Comparison of ENCODE assay signal across 16 cellular contexts in the genomic region with DNA sequence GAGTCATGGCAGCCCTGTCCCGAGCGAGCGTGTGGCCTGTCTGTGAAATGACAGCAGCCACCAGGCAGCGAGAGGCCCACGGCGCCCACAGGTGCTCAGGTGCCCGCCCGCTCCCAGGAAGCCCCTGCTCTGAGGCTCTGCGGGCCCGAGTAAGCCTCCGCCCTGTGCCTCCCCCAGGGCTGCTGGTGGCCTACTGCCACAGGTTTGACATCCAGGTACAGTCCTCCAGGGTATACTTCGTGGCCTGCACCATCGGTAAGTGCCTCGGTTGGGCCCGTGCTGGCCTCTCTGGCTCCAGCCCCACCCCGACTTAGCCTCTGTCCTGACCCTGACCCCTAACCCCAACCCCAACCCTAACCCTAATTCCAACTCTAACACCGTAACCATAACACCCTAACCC. TPM values are rescaled to one million over a fixed set of nuclear protein-coding genes. Genes with fewer than 3 reads are reported as not detected.
DNase-seq lines count a peak whose midpoint lies in the region; ATAC-seq lines count a peak whose summit lies in the region.
"Had no signal": no experiment of that assay in that cellular context is flagged by ENCODE, and none has a peak within 500 bp of the region (broad histone marks: within the 10 kb centered on the region; RNA-seq: fewer than 3 reads in every experiment).

No MANE protein-coding gene starts in this region.

- H3K9me3 Mint-ChIP-seq in stimulated activated memory B cell treated with anti-CD40 and anti-IgM and Interleukin-4, amounts not matched to agents 10 μg/mL and 1 μg/mL and 100 μg/mL, for 72 hours = no peaks in the 10 kb centered on the region
- H3K9me3 Mint-ChIP-seq: CD4-positive, alpha-beta T cell had no signal

- peaks cover 12% of the 10 kb centered on the region for H3K36me3 Mint-ChIP-seq in stimulated activated memory B cell treated with anti-CD40 and anti-IgM and Interleukin-4, amounts not matched to agents 10 μg/mL and 1 μg/mL and 100 μg/mL, for 72 hours

- H3K27me3 Mint-ChIP-seq in stimulated activated memory B cell treated with anti-CD40 and anti-IgM and Interleukin-4, amounts not matched to agents 10 μg/mL and 1 μg/mL and 100 μg/mL, for 72 hours = no peaks in the 10 kb centered on the region
- H3K27me3 Mint-ChIP-seq: CD4-positive, alpha-beta T cell had no signal

- no peaks in the 10 kb centered on the region for H3K4me1 Mint-ChIP-seq in stimulated activated memory B cell treated with anti-CD40 and anti-IgM and Interleukin-4, amounts not matched to agents 10 μg/mL and 1 μg/mL and 100 μg/mL, for 72 hours

- no peak overlapping the region for H3K27ac Mint-ChIP-seq in stimulated activated memory B cell treated with anti-CD40 and anti-IgM and Interleukin-4, amounts not matched to agents 10 μg/mL and 1 μg/mL and 100 μg/mL, for 72 hours
- H3K27ac Mint-ChIP-seq: CD4-positive, alpha-beta T cell had no signal

- no peak overlapping the region for H3K4me3 Mint-ChIP-seq in stimulated activated memory B cell treated with anti-CD40 and anti-IgM and Interleukin-4, amounts not matched to agents 10 μg/mL and 1 μg/mL and 100 μg/mL, for 72 hours
- H3K4me3 Mint-ChIP-seq: CD4-positive, alpha-beta T cell had no signal

- intact Hi-C loops in left ventricle myocardium superior (cut with micrococcal nuclease) = no loop called here
- intact Hi-C loops in cardiac septum (cut with DNase I) = no loop called here

- no peak for ATAC-seq in left ventricle myocardium superior
- peak; percentile 22 for ATAC-seq in esophagus mucosa
- peak; percentile 9 for ATAC-seq in stimulated activated memory B cell treated with anti-CD40 and anti-IgM and Interleukin-4, amounts not matched to agents 10 μg/mL and 1 μg/mL and 100 μg/mL, for 72 hours
- ATAC-seq: HCT116 had no signal

- DNase-seq in left ventricle myocardium superior (peak; percentile 20), cardiac septum (ENCODE audit: low spot score) (no peak), NCI-H2029 (lab: John Stamatoyannopoulos, UW) (no peak), NCI-H69 (lab: John Stamatoyannopoulos, UW) (no peak)
- DNase-seq in activated CD8-positive, alpha-beta memory T cell treated with anti-CD3 and anti-CD28 coated beads, Interleukin-2, amount 50 U/mL, for 4 hours = no peak
- DNase-seq: ACHN; C1 segment of cervical spinal cord; Calu3; CD4-positive, alpha-beta T cell; DMS 273 treated with DMSO at 0.1 percent for 48 hours; GM23248 had no signal

RNA-seq across cellular contexts. Expression of gene TMPRSS9, which starts 15.0 kb away (rescaled TPM):
- total RNA-seq in left ventricle myocardium superior (not detected), cardiac septum (not detected), esophagus mucosa (not detected)
- total RNA-seq: A172; Calu3; CD4-positive, alpha-beta T cell; Daoy; GM23248 had no signal

RNA-seq across cellular contexts. Expression of gene SPPL2B, which starts 16.6 kb away (rescaled TPM):
- total RNA-seq in left ventricle myocardium superior = 25.9 TPM
- 27.4 TPM for total RNA-seq in cardiac septum
- 18.8 TPM for total RNA-seq in esophagus mucosa

RNA-seq across cellular contexts. Expression of gene LSM7, which starts 16.7 kb away (rescaled TPM):
- 43.8 TPM for total RNA-seq in left ventricle myocardium superior
- total RNA-seq in cardiac septum = 42.7 TPM
- total RNA-seq in esophagus mucosa = 98.9 TPM

RNA-seq across cellular contexts. Expression of gene LINGO3, which starts 37.1 kb away (rescaled TPM):
- total RNA-seq in left ventricle myocardium superior (not detected), cardiac septum (not detected), esophagus mucosa (not detected)
- total RNA-seq: A172, Calu3, GM23248 had no signal
